ENCODE assay signal across 8 cellular contexts in genomic region chr6:158060447-158061360, GRCh38.
A peak's percentile ranks its signal among the peaks of the same experiment; 100 is the strongest.
DNase-seq lines count a peak whose midpoint lies in the region; ATAC-seq and TF ChIP-seq lines count a peak whose summit lies in the region.

No MANE protein-coding gene starts in this region.

- TF ChIP-seq CTCF in 22Rv1 (IDR thresholded peaks at IDR 0.05) (no peak), HCT116 (IDR thresholded peaks at IDR 0.05 in 2 of 3, conservative IDR thresholded peaks at IDR 0.05 in 1 of 3; ENCODE audit: borderline replicate concordance in 1 of 3, insufficient read depth in 1 of 3, low read depth in 2 of 3, low read length in 2 of 3) (no peak), fibroblast of villous mesenchyme (IDR thresholded peaks at IDR 0.05; ENCODE audit: insufficient read depth, low read depth, low read length) (no peak), parathyroid adenoma (IDR thresholded peaks at IDR 0.05) (no peak)

- no peaks in the 10 kb centered on the region for H3K9me2 ChIP-seq in HCT116 (ENCODE audit: insufficient read depth)

- H2AFZ ChIP-seq in HCT116 (ENCODE audit: low read depth, low read length, poor library complexity, severe bottlenecking) = no peak overlapping the region
- peak overlapping the region; percentile 45 for H2AFZ ChIP-seq in parathyroid adenoma

- H3K9ac ChIP-seq in HCT116 (ENCODE audit: low read length) = peak overlapping the region; percentile 62
- no peak overlapping the region for H3K9ac ChIP-seq in parathyroid adenoma

- no peak for TF ChIP-seq POLR2A in HCT116 (IDR thresholded peaks at IDR 0.05; ENCODE audit: borderline replicate concordance, extremely low read depth, insufficient read depth, insufficient read length)

- intact Hi-C loops in HCT116 (cut with micrococcal nuclease) = no loop called here

- no TSS peak for BruUV-seq in HCT116 (replicated peaks; lab: Mats Ljungman, UMichigan)

- no peaks in the 10 kb centered on the region for H4K20me1 ChIP-seq in HCT116 (ENCODE audit: insufficient read depth)

- peak; percentile 65 for ATAC-seq in HCT116
- ATAC-seq in GM21717 (IDR thresholded peaks at IDR 0.05; ENCODE audit: unreplicated experiment) = no peak

- H3K4me3 ChIP-seq in HCT116 (replicated peaks in 1 of 2; ENCODE audit: low read depth in 1 of 2, low read length in 2 of 2) (peak overlapping the region in 1 of 2 experiments; percentile 23; a peak in 2 of 4 replicates), fibroblast of villous mesenchyme (ENCODE audit: low read depth, low read length) (no peak overlapping the region), parathyroid adenoma (ENCODE audit: low read depth, low read length) (no peak overlapping the region)

- H3K27ac ChIP-seq in 22Rv1 = peak overlapping the region; percentile 91
- peak overlapping the region; percentile 85 for H3K27ac ChIP-seq in HCT116 (ENCODE audit: low read depth, low read length)
- peak overlapping the region; percentile 45 for H3K27ac ChIP-seq in parathyroid adenoma

- RAD21 ChIA-PET in HCT116 (lab: Charles Lee; ENCODE audit: low non-redundant PET in 1 of 2, low total read pairs in 2 of 2, uncharacterized antibody in 2 of 2, unreplicated experiment in 2 of 2) = no interaction called here

- CTCF ChIA-PET in HCT116 (lab: Charles Lee) = interaction anchor here (0.8 to 3.5 kb wide), 2 partner anchors 10 to 78 kb away, joined by 4 to 18 read pairs; no protein-coding TSS in a partner anchor

- DNase-seq in HCT116 (ENCODE audit: low read depth, low spot score) (no peak), SW 1271 (lab: John Stamatoyannopoulos, UW) (peak; percentile 20 to 44), fibroblast of villous mesenchyme (ENCODE audit: low read depth) (peak; percentile 86), GM19240 (ENCODE audit: insufficient read length, low spot score) (no peak), DMS114 treated with DMSO at 0.1 percent for 48 hours (lab: John Stamatoyannopoulos, UW; ENCODE audit: unreplicated experiment) (no peak)

- H3K27me3 ChIP-seq in HCT116 (ENCODE audit: insufficient read depth, low read length) (no peaks in the 10 kb centered on the region), parathyroid adenoma (ENCODE audit: control insufficient read depth, insufficient read depth, low read length) (no peaks in the 10 kb centered on the region)

- TF ChIP-seq RAD21 in HCT116 (IDR thresholded peaks at IDR 0.05; ENCODE audit: low read depth) = no peak; the same call in 1 of the 2 replicates

- H3K4me1 ChIP-seq in HCT116 (ENCODE audit: control insufficient read depth in 1 of 2, insufficient read depth in 2 of 2, low read length in 2 of 2) = peaks cover 45 to 63% of the 10 kb centered on the region in 2 experiments
- H3K4me1 ChIP-seq in parathyroid adenoma = no peaks in the 10 kb centered on the region

- no peaks in the 10 kb centered on the region for H3K9me3 ChIP-seq in HCT116 (ENCODE audit: control insufficient read depth in 1 of 2, insufficient read depth in 1 of 2, low read depth in 1 of 2, low read length in 2 of 2)
- no peaks in the 10 kb centered on the region for H3K9me3 ChIP-seq in parathyroid adenoma (ENCODE audit: control insufficient read depth, low read length)

- POLR2A ChIA-PET in HCT116 (lab: Charles Lee) = interaction anchor here (1.6 kb wide), 1 partner anchor 34 kb away, joined by 6 read pairs; no protein-coding TSS in a partner anchor

- H3K36me3 ChIP-seq in HCT116 (ENCODE audit: control insufficient read depth in 1 of 2, insufficient read depth in 2 of 2, low read length in 2 of 2) = no peaks in the 10 kb centered on the region; a peak in 1 of 4 replicates
- no peaks in the 10 kb centered on the region for H3K36me3 ChIP-seq in parathyroid adenoma (ENCODE audit: control insufficient read depth, insufficient read depth, low read length)

- H3K4me2 ChIP-seq in HCT116 (ENCODE audit: low read length) (peak overlapping the region; percentile 74), parathyroid adenoma (ENCODE audit: low read length) (peak overlapping the region; percentile 4)

- no peaks in the 10 kb centered on the region for H3K79me2 ChIP-seq in HCT116 (ENCODE audit: insufficient read depth, low read length)
- H3K79me2 ChIP-seq in parathyroid adenoma = no peaks in the 10 kb centered on the region

TF ChIP-seq in HCT116, 20 proteins besides CTCF, POLR2A, EP300 and RAD21:
- peak; percentile 47; the same call in 1 of the 2 replicates for TF ChIP-seq SIN3A (IDR thresholded peaks at IDR 0.05; ENCODE audit: low read depth)
- no peak for TF ChIP-seq TCF7L2 (IDR thresholded peaks at IDR 0.05; ENCODE audit: borderline replicate concordance, extremely low read depth, insufficient read depth, insufficient read length)
- peak; percentile 88 for TF ChIP-seq MAX (IDR thresholded peaks at IDR 0.05)
- TF ChIP-seq FOSL1 (IDR thresholded peaks at IDR 0.05; ENCODE audit: low read depth) = no peak
- peak; percentile 29 for TF ChIP-seq POLR2AphosphoS5 (IDR thresholded peaks at IDR 0.05; ENCODE audit: low read depth, low read length)
- peak; percentile 78 for TF ChIP-seq SP1 (IDR thresholded peaks at IDR 0.05; ENCODE audit: low read depth)
- TF ChIP-seq JUND (IDR thresholded peaks at IDR 0.05) = peak; percentile 15; the same call in 1 of the 2 replicates

Comparison
In these comparisons a context has a peak if more than half of its experiments do, and no peak if none do; other contexts are left out.
1. DNase-seq: peak in SW 1271 (2 of 2) and fibroblast of villous mesenchyme (single experiment); none in HCT116 (single experiment), GM19240 (single experiment) and DMS114 treated with DMSO at 0.1 percent for 48 hours (single experiment).
2. Peak in every context shown above with its lines, with median percentiles within 50 percentile points of each other: H3K27ac ChIP-seq.